ENCODE assay signal across 8 cellular contexts in the genomic region with DNA sequence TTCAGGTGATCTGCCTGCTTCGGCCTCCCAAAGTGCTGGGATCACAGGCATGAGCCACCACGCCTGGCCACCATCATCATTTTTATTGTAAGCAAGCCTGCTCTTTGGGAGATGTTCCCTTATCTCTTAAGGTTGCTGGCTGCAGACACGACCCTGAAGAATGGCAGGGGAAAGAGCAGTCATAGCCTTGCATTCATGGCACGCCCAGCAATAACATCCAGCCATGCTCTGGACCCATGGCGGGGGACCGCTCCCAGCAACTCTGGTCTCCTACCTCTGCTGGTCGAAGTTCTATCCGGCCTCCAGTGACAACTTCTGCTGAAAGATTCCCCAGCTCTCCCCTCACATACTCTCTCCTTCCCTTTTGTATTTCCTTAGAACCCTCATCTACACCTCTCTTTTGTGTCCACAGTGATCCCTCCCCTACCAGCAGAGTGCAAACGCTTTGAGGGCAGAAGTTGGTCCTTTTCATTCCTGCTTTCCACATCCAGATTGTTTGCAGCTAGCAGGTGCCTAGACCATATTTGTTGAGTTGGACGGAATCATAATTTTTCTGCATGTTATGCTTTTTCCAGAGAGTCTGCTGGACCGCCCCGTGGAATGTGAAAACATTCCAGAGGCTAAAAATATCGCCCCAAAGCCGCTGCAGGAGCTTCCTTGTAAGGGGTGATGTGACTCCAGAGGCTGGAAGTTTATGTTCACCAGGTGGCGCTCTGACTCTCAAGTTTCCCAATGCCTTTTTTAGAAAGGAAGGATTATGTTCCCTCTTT. TPM values are rescaled to one million over a fixed set of nuclear protein-coding genes. Genes with fewer than 3 reads are reported as not detected.
DNase-seq lines count a peak whose midpoint lies in the region; ATAC-seq and TF ChIP-seq lines count a peak whose summit lies in the region.

No MANE protein-coding gene starts in this region.

- peaks cover 0 to 21% of the 10 kb centered on the region in 2 donors for H3K4me1 ChIP-seq in right atrium auricular region

- no peaks in the 10 kb centered on the region for H3K9me3 ChIP-seq in right atrium auricular region

- peak; percentile 64 to 79 for TF ChIP-seq CTCF in right atrium auricular region (IDR thresholded peaks at IDR 0.05)

- peak overlapping the region in 1 of 2 donors; percentile 37 for H3K27ac ChIP-seq in right atrium auricular region

- H3K4me3 ChIP-seq in right atrium auricular region = no peak overlapping the region

- DNase-seq in activated effector memory CD4-positive, alpha-beta T cell treated with anti-CD3 and anti-CD28 coated beads, Interleukin-2, amount 50 U/mL, for 16 hours = peak; percentile 74
- DNase-seq in activated effector memory CD4-positive, alpha-beta T cell treated with Interleukin-2 at 50 U/mL for 16 hours = no peak
- DNase-seq in NCI-H345 treated with DMSO at 0.1 percent for 48 hours (lab: John Stamatoyannopoulos, UW; ENCODE audit: unreplicated experiment) (peak; percentile 5), amniotic stem cell (lab: John Stamatoyannopoulos, UW) (peak; percentile 72), right atrium auricular region (ENCODE audit: low spot score) (peak; percentile 90), renal cortical epithelial cell (ENCODE audit: low read depth) (peak; percentile 58)

- no peaks in the 10 kb centered on the region for H3K36me3 ChIP-seq in right atrium auricular region

- ATAC-seq in HG03196 (IDR thresholded peaks at IDR 0.05; ENCODE audit: unreplicated experiment) = no peak
- no peak for ATAC-seq in GM21737 (IDR thresholded peaks at IDR 0.05; ENCODE audit: unreplicated experiment)

- no peaks in the 10 kb centered on the region for H3K27me3 ChIP-seq in right atrium auricular region

RNA-seq across cellular contexts. Expression of gene MARVELD1, which starts 4.4 kb away (rescaled TPM):
- total RNA-seq in right atrium auricular region = 10 to 100 TPM in 1 of 2 donors, 1 to 10 TPM in 1; 8.5 to 26.5 TPM
- total RNA-seq in renal cortical epithelial cell = 17.5 and 19.3 TPM in 2 replicates

RNA-seq across cellular contexts. Expression of gene AVPI1, which starts 22.1 kb away (rescaled TPM):
- total RNA-seq in right atrium auricular region (10 to 100 TPM; 10.5 to 23.7 TPM), renal cortical epithelial cell (7.5 and 8.2 TPM in 2 replicates)

RNA-seq across cellular contexts. Expression of gene ZFYVE27, which starts 27.8 kb away (rescaled TPM):
- total RNA-seq in right atrium auricular region = 10 to 100 TPM; 14.6 to 16.1 TPM
- 34.9 and 37.5 TPM in 2 replicates for total RNA-seq in renal cortical epithelial cell
